27 cellular contexts compared by ENCODE assay signal in genomic region chr6:44528716-44529115, GRCh38.
"Had no signal": no experiment of that assay in that cellular context is flagged by ENCODE, and none has a peak within 500 bp of the region (broad histone marks: within the 10 kb centered on the region; RNA-seq: fewer than 3 reads in every experiment).

No MANE protein-coding gene starts in this region.

- H3K27ac Mint-ChIP-seq: mesothelial cell of epicardium; naive B cell; natural killer cell; progenitor cell of endocrine pancreas; stimulated activated memory B cell treated with anti-CD40 and anti-IgM and Interleukin-4, amounts not matched to agents 10 μg/mL and 1 μg/mL and 100 μg/mL, for 72 hours had no signal

- H3K4me1 Mint-ChIP-seq: stimulated activated memory B cell treated with anti-CD40 and anti-IgM and Interleukin-4, amounts not matched to agents 10 μg/mL and 1 μg/mL and 100 μg/mL, for 72 hours had no signal

- H3K27me3 ChIP-seq: ovary, right atrium auricular region, right lobe of liver, upper lobe of right lung had no signal

- H3K36me3 ChIP-seq: left lung, lower lobe of right lung, neutrophil, ovary, right atrium auricular region, right lobe of liver, suprapubic skin, thoracic aorta, tibial artery, upper lobe of right lung had no signal

- H3K27ac ChIP-seq: left lung, lower lobe of right lung, neutrophil, ovary, right atrium auricular region, right lobe of liver, suprapubic skin, thoracic aorta, tibial artery, upper lobe of right lung had no signal

- H3K36me3 Mint-ChIP-seq: naive B cell; natural killer cell; stimulated activated memory B cell treated with anti-CD40 and anti-IgM and Interleukin-4, amounts not matched to agents 10 μg/mL and 1 μg/mL and 100 μg/mL, for 72 hours had no signal

- H3K9me3 ChIP-seq: left lung, lower lobe of right lung, neutrophil, ovary, right lobe of liver, suprapubic skin, thoracic aorta, upper lobe of right lung had no signal

- H3K9me3 Mint-ChIP-seq: natural killer cell had no signal

- ATAC-seq: left colon; left lung; lower lobe of right lung; natural killer cell; right lobe of liver; stimulated activated memory B cell treated with anti-CD40 and anti-IgM and Interleukin-4, amounts not matched to agents 10 μg/mL and 1 μg/mL and 100 μg/mL, for 72 hours; stimulated activated naive CD8-positive, alpha-beta T cell treated with anti-CD3 and anti-CD28 coated beads, Interleukin-15, Interleukin-2, amounts not matched to agents 100 U/mL and 50 U/mL, for 24 hours; upper lobe of right lung had no signal

- H3K4me2 ChIP-seq: smooth muscle cell had no signal

- H3K4me3 Mint-ChIP-seq: mesothelial cell of epicardium; naive B cell; natural killer cell; stimulated activated memory B cell treated with anti-CD40 and anti-IgM and Interleukin-4, amounts not matched to agents 10 μg/mL and 1 μg/mL and 100 μg/mL, for 72 hours had no signal

- DNase-seq: hippocampal formation; kidney; left colon; left lung; lower lobe of right lung; mammary epithelial cell; naive B cell; natural killer cell; occipital lobe; ovary; right lobe of liver; stimulated activated CD4-positive, alpha-beta T cell treated with anti-CD3 and anti-CD28 coated beads, Interleukin-1b, Interleukin-23, amount 100 ng/mL, for 48 hours; stimulated activated CD4-positive, alpha-beta T cell treated with anti-CD3 and anti-CD28 coated beads, Interleukin-2, amount 100 ng/mL, for 48 hours; stimulated activated CD4-positive, alpha-beta T cell treated with anti-CD3 and anti-CD28 coated beads, Interleukin-4, amount 100 ng/mL, for 4 hours; stimulated activated CD8-positive, alpha-beta memory T cell treated with anti-CD3 and anti-CD28 coated beads, Interleukin-4, amount 100 ng/mL, for 48 hours; stimulated activated naive CD8-positive, alpha-beta T cell treated with anti-CD3 and anti-CD28 coated beads, Interleukin-15, Interleukin-2, amounts not matched to agents 100 U/mL and 50 U/mL, for 24 hours; tibial artery; trophoblast cell; upper lobe of right lung had no signal

- H3K4me3 ChIP-seq: left lung, lower lobe of right lung, ovary, right atrium auricular region, right lobe of liver, smooth muscle cell, suprapubic skin, thoracic aorta, tibial artery, upper lobe of right lung had no signal

- H3K4me1 ChIP-seq: left lung, lower lobe of right lung, right atrium auricular region, right lobe of liver, suprapubic skin, tibial artery, upper lobe of right lung had no signal
